In the genomic region with DNA sequence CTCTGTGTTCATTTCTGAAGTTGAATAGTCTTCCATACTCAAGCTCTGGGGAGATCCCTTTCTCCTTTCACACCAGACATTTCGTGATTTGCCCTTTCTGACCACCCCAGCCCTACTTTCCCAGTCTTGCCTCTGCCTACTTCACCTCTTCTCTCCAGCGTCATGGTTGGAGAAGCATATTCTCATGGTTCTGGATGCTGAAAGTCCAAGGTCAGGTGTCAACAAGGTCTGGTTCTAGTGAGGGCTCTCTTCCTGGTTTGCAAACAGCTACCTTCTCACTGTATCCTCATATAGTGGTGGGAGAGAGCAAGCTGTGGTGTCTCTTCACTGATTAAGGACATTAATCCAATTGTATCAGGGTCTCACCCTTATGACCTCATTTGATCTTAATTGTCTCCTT, we compare ENCODE assay signal across 27 cellular contexts.
"Had no signal": no experiment of that assay in that cellular context is flagged by ENCODE, and none has a peak within 500 bp of the region (broad histone marks: within the 10 kb centered on the region; RNA-seq: fewer than 3 reads in every experiment).

No MANE protein-coding gene starts in this region.

- DNase-seq: activated CD4-positive, alpha-beta memory T cell treated with anti-CD3 and anti-CD28 coated beads for 36 hours; activated CD4-positive, alpha-beta T cell treated with anti-CD3 and anti-CD28 coated beads for 36 hours; activated CD4-positive, alpha-beta T cell treated with anti-CD3 and anti-CD28 coated beads, Interleukin-2, amount 10 ng/mL, durations not matched to agents 24 days and 14 days; activated CD4-positive, CD25-positive, alpha-beta regulatory T cell; activated CD4-positive, CD25-positive, alpha-beta regulatory T cell treated with anti-CD3 and anti-CD28 coated beads, Interleukin-2, amount 50 U/mL, for 72 hours; activated CD8-positive, alpha-beta memory T cell treated with anti-CD3 and anti-CD28 coated beads, Interleukin-2, amount 50 U/mL, for 48 hours; activated gamma-delta T cell; activated naive CD4-positive, alpha-beta T cell; activated naive CD4-positive, alpha-beta T cell treated with anti-CD3 and anti-CD28 coated beads, Interleukin-2, amount 10 ng/mL, durations not matched to agents 7 days and 5 days; activated naive CD8-positive, alpha-beta T cell treated with anti-CD3 and anti-CD28 coated beads, Interleukin-2, amount 10 ng/mL, durations not matched to agents 7 days and 5 days; activated T-cell treated with anti-CD3 and anti-CD28 coated beads for 4 hours; activated T-cell treated with anti-CD3 and anti-CD28 coated beads, Interleukin-2, amount 50 U/mL, for 24 hours; activated T-cell treated with anti-CD3 and anti-CD28 coated beads, Interleukin-2, amount 50 U/mL, for 72 hours; central memory CD4-positive, alpha-beta T cell; cerebellar nuclear complex; colonic mucosa; effector CD8-positive, alpha-beta T cell; foreskin fibroblast; head of caudate nucleus; T-helper 17 cell; T1000 had no signal

- FAIRE-seq: frontal cortex had no signal

- H3K27ac ChIP-seq: ascending aorta, breast epithelium, cardiac muscle cell, colonic mucosa had no signal

- H3K4me3 ChIP-seq: ascending aorta, breast epithelium, cardiac muscle cell, colonic mucosa had no signal

- H3K27me3 Mint-ChIP-seq: activated CD4-positive, alpha-beta memory T cell treated with anti-CD3 and anti-CD28 coated beads for 36 hours; activated CD4-positive, alpha-beta T cell treated with anti-CD3 and anti-CD28 coated beads for 36 hours; activated CD4-positive, alpha-beta T cell treated with anti-CD3 and anti-CD28 coated beads, Interleukin-2, amount 10 ng/mL, durations not matched to agents 24 days and 14 days; activated naive CD4-positive, alpha-beta T cell treated with anti-CD3 and anti-CD28 coated beads, Interleukin-2, amount 10 ng/mL, durations not matched to agents 7 days and 5 days; activated naive CD8-positive, alpha-beta T cell treated with anti-CD3 and anti-CD28 coated beads, Interleukin-2, amount 10 ng/mL, durations not matched to agents 7 days and 5 days; activated T-cell treated with anti-CD3 and anti-CD28 coated beads, Interleukin-2, amount 50 U/mL, for 24 hours; brain; T-helper 17 cell had no signal

- H3K36me3 ChIP-seq: ascending aorta, breast epithelium, cardiac muscle cell, colonic mucosa had no signal

- H3K9me3 ChIP-seq: ascending aorta, breast epithelium, colonic mucosa had no signal

- H3K27me3 ChIP-seq: ascending aorta, breast epithelium, cardiac muscle cell, colonic mucosa had no signal

- H3K4me1 ChIP-seq: colonic mucosa had no signal

- H3K4me3 Mint-ChIP-seq: activated CD4-positive, alpha-beta memory T cell treated with anti-CD3 and anti-CD28 coated beads for 36 hours; activated CD4-positive, alpha-beta T cell treated with anti-CD3 and anti-CD28 coated beads for 36 hours; activated CD4-positive, alpha-beta T cell treated with anti-CD3 and anti-CD28 coated beads, Interleukin-2, amount 10 ng/mL, durations not matched to agents 24 days and 14 days; activated naive CD4-positive, alpha-beta T cell treated with anti-CD3 and anti-CD28 coated beads, Interleukin-2, amount 10 ng/mL, durations not matched to agents 7 days and 5 days; activated naive CD8-positive, alpha-beta T cell treated with anti-CD3 and anti-CD28 coated beads, Interleukin-2, amount 10 ng/mL, durations not matched to agents 7 days and 5 days; activated T-cell treated with anti-CD3 and anti-CD28 coated beads, Interleukin-2, amount 50 U/mL, for 24 hours; activated T-cell treated with anti-CD3 and anti-CD28 coated beads, Interleukin-2, amount 50 U/mL, for 72 hours; brain; T-helper 17 cell; T-helper 2 cell treated with Interferon-gamma antibody and Interleukin-4, amounts not matched to agents 5 μg/mL and 100 μg/mL, for 36 hours had no signal

- H3K27ac Mint-ChIP-seq: activated CD4-positive, alpha-beta memory T cell treated with anti-CD3 and anti-CD28 coated beads for 36 hours; activated CD4-positive, alpha-beta T cell treated with anti-CD3 and anti-CD28 coated beads for 36 hours; activated CD4-positive, alpha-beta T cell treated with anti-CD3 and anti-CD28 coated beads, Interleukin-2, amount 10 ng/mL, durations not matched to agents 24 days and 14 days; activated naive CD4-positive, alpha-beta T cell treated with anti-CD3 and anti-CD28 coated beads, Interleukin-2, amount 10 ng/mL, durations not matched to agents 7 days and 5 days; activated naive CD8-positive, alpha-beta T cell treated with anti-CD3 and anti-CD28 coated beads, Interleukin-2, amount 10 ng/mL, durations not matched to agents 7 days and 5 days; activated T-cell treated with anti-CD3 and anti-CD28 coated beads, Interleukin-2, amount 50 U/mL, for 24 hours; activated T-cell treated with anti-CD3 and anti-CD28 coated beads, Interleukin-2, amount 50 U/mL, for 72 hours; brain; T-helper 17 cell; T-helper 2 cell treated with Interferon-gamma antibody and Interleukin-4, amounts not matched to agents 5 μg/mL and 100 μg/mL, for 36 hours had no signal

- H3K4me1 Mint-ChIP-seq: activated CD4-positive, alpha-beta T cell treated with anti-CD3 and anti-CD28 coated beads for 36 hours; activated CD4-positive, alpha-beta T cell treated with anti-CD3 and anti-CD28 coated beads, Interleukin-2, amount 10 ng/mL, durations not matched to agents 24 days and 14 days; activated naive CD4-positive, alpha-beta T cell treated with anti-CD3 and anti-CD28 coated beads, Interleukin-2, amount 10 ng/mL, durations not matched to agents 7 days and 5 days; activated naive CD8-positive, alpha-beta T cell treated with anti-CD3 and anti-CD28 coated beads, Interleukin-2, amount 10 ng/mL, durations not matched to agents 7 days and 5 days had no signal
